ENCODE assay signal across 8 cellular contexts in genomic region chr5:149581931-149582768, GRCh38. TPM values are rescaled to one million over a fixed set of nuclear protein-coding genes. Genes with fewer than 3 reads are reported as not detected.
DNase-seq lines count a peak whose midpoint lies in the region; ATAC-seq and TF ChIP-seq lines count a peak whose summit lies in the region.

No MANE protein-coding gene starts in this region.

- H3K27me3 ChIP-seq in foreskin keratinocyte: no peaks in the 10 kb centered on the region

- DNase-seq in H4 (ENCODE audit: low spot score): peak; percentile 29
- DNase-seq in SHP77 treated with DMSO at 0.1 percent for 48 hours (lab: John Stamatoyannopoulos, UW): peak; percentile 50
- peak in 1 of 2 donors; percentile 42 for DNase-seq in foreskin keratinocyte
- peak; percentile 18 for DNase-seq in occipital lobe (lab: John Stamatoyannopoulos, UW)
- no peak for DNase-seq in HUDEP-2 (lab: John Stamatoyannopoulos, UW; ENCODE audit: unreplicated experiment in 76 of 76)
- DNase-seq in dedifferentiated amniotic fluid mesenchymal stem cell (ENCODE audit: extremely low spot score): no peak
- DNase-seq in activated CD4-positive, alpha-beta T cell treated with anti-CD3 and anti-CD28 coated beads, Interleukin-2, amount 50 U/mL, for 48 hours: no peak

- peak overlapping the region; percentile 73 for H3K27ac ChIP-seq in foreskin keratinocyte

- peak; percentile 47 for ATAC-seq in foreskin keratinocyte
- ATAC-seq in GM19452 (IDR thresholded peaks at IDR 0.05; ENCODE audit: unreplicated experiment): no peak

- peaks cover 17% of the 10 kb centered on the region for H3K4me1 ChIP-seq in foreskin keratinocyte

- no peak for TF ChIP-seq CTCF in foreskin keratinocyte (conservative IDR thresholded peaks at IDR 0.05)

RNA-seq across cellular contexts. Expression of gene ARHGEF37, which starts 0.9 kb away (rescaled TPM):
- 0.81 and 0.90 TPM in 2 replicates for total RNA-seq in H4 (2014; rRNA removed; shearing (Covaris generic))
- total RNA-seq in foreskin keratinocyte (2.6 and 2.7 TPM in 2 replicates), occipital lobe (1.4 TPM)
- 0.96 and 1.2 TPM in 2 replicates for polyA plus RNA-seq in foreskin keratinocyte

RNA-seq across cellular contexts. Expression of gene CSNK1A1, which starts 30.9 kb away (rescaled TPM):
- total RNA-seq in H4 (2014; rRNA removed; shearing (Covaris generic)): 222 and 250 TPM in 2 replicates
- total RNA-seq in foreskin keratinocyte (283 and 324 TPM in 2 replicates), occipital lobe (520 TPM)
- polyA plus RNA-seq in foreskin keratinocyte: 93.4 and 93.8 TPM in 2 replicates

Comparison
In these comparisons a context has a peak if more than half of its experiments do, and no peak if none do; other contexts are left out.
1. DNase-seq: peak in H4 (single experiment), SHP77 treated with DMSO at 0.1 percent for 48 hours (single experiment) and occipital lobe (single experiment); none in HUDEP-2 (0 of 76), dedifferentiated amniotic fluid mesenchymal stem cell (single experiment) and activated CD4-positive, alpha-beta T cell treated with anti-CD3 and anti-CD28 coated beads, Interleukin-2, amount 50 U/mL, for 48 hours (0 of 2).